18 cellular contexts compared by ENCODE assay signal in genomic region chr3:188060436-188060835, GRCh38.
A peak's percentile ranks its signal among the peaks of the same experiment; 100 is the strongest.
DNase-seq lines count a peak whose midpoint lies in the region; ATAC-seq and TF ChIP-seq lines count a peak whose summit lies in the region.
"Had no signal": no experiment of that assay in that cellular context is flagged by ENCODE, and none has a peak within 500 bp of the region (broad histone marks: within the 10 kb centered on the region; RNA-seq: fewer than 3 reads in every experiment).

No MANE protein-coding gene starts in this region.

- H3K9ac ChIP-seq in HCT116 (ENCODE audit: low read length) (no peak overlapping the region), neuronal stem cell (ENCODE audit: low read depth, low read length, poor library complexity) (no peak overlapping the region)

- H3K4me3 ChIP-seq in HCT116 (replicated peaks in 1 of 2; ENCODE audit: low read depth in 1 of 2, low read length in 2 of 2) (no peak overlapping the region), prostate gland (no peak overlapping the region), neuronal stem cell (ENCODE audit: low read length in 2 of 2) (no peak overlapping the region)
- H3K4me3 ChIP-seq: A549, upper lobe of left lung had no signal

- H3K18ac ChIP-seq in neuronal stem cell (ENCODE audit: low read length), result no peak overlapping the region

- WGBS in prostate gland, result 100% methylated on average over 1 of the region's 1 CpG
- WGBS in neuronal stem cell (ENCODE audit: extremely low coverage in 2 of 2, insufficient read length in 2 of 2, insufficient replicate concordance in 1 of 2), 2 donors, result no CpG with 5 or more reads among the region's 1 CpG

- H2AK5ac ChIP-seq in neuronal stem cell (ENCODE audit: low read depth, low read length), result no peak overlapping the region

- H3K27me3 ChIP-seq in HCT116 (ENCODE audit: insufficient read depth, low read length) (no peaks in the 10 kb centered on the region), prostate gland (replicated peaks; ENCODE audit: insufficient read depth) (no peaks in the 10 kb centered on the region), neuronal stem cell (ENCODE audit: control insufficient read depth in 3 of 3, insufficient read depth in 3 of 3, low read depth in 1 of 3, low read length in 3 of 3) (peaks cover 0 to 2% (median 0%) of the 10 kb centered on the region in 3 experiments)
- H3K27me3 ChIP-seq: upper lobe of left lung had no signal

- no peak overlapping the region for H2BK120ac ChIP-seq in neuronal stem cell (ENCODE audit: low read depth, low read length)

- BruUV-seq in HCT116 (replicated peaks; lab: Mats Ljungman, UMichigan), result no TSS peak

- no peak overlapping the region for H3K4me3 Mint-ChIP-seq in activated CD4-positive, alpha-beta T cell treated with anti-CD3 and anti-CD28 coated beads, Interleukin-2, amount 10 ng/mL, durations not matched to agents 24 days and 14 days
- no peak overlapping the region for H3K4me3 Mint-ChIP-seq in activated T-helper 17 cell treated with anti-CD3 and anti-CD28 coated beads, Interleukin-2, amount 50 U/mL, for 72 hours
- H3K4me3 Mint-ChIP-seq in endothelial cell (ENCODE audit: unreplicated experiment), result no peak overlapping the region
- H3K4me3 Mint-ChIP-seq: CD4-positive, CD25-positive, alpha-beta regulatory T cell had no signal

- TF ChIP-seq CTCF in HCT116 (IDR thresholded peaks at IDR 0.05 in 2 of 3, conservative IDR thresholded peaks at IDR 0.05 in 1 of 3; ENCODE audit: borderline replicate concordance in 1 of 3, insufficient read depth in 1 of 3, low read depth in 2 of 3, low read length in 2 of 3), result no peak
- no peak for TF ChIP-seq CTCF in prostate gland (IDR thresholded peaks at IDR 0.05)
- no peak for TF ChIP-seq CTCF in endothelial cell (IDR thresholded peaks at IDR 0.05; ENCODE audit: unreplicated experiment)

- H3K4me1 Mint-ChIP-seq in activated CD4-positive, alpha-beta T cell treated with anti-CD3 and anti-CD28 coated beads, Interleukin-2, amount 10 ng/mL, durations not matched to agents 24 days and 14 days, result peaks cover 32% of the 10 kb centered on the region
- H3K4me1 Mint-ChIP-seq in activated T-helper 17 cell treated with anti-CD3 and anti-CD28 coated beads, Interleukin-2, amount 50 U/mL, for 72 hours, result peaks cover 16% of the 10 kb centered on the region
- H3K4me1 Mint-ChIP-seq in endothelial cell (ENCODE audit: unreplicated experiment), result no peaks in the 10 kb centered on the region

- no peaks in the 10 kb centered on the region for H3K9me3 Mint-ChIP-seq in activated CD4-positive, alpha-beta T cell treated with anti-CD3 and anti-CD28 coated beads, Interleukin-2, amount 10 ng/mL, durations not matched to agents 24 days and 14 days
- no peaks in the 10 kb centered on the region for H3K9me3 Mint-ChIP-seq in activated T-helper 17 cell treated with anti-CD3 and anti-CD28 coated beads, Interleukin-2, amount 50 U/mL, for 72 hours
- H3K9me3 Mint-ChIP-seq in endothelial cell (ENCODE audit: unreplicated experiment), result no peaks in the 10 kb centered on the region
- H3K9me3 Mint-ChIP-seq: CD4-positive, CD25-positive, alpha-beta regulatory T cell; natural killer cell treated with Interleukin-12 subunit alpha and Interleukin-12 subunit beta and Interleukin-15 and Interleukin-18, amount 100 ng/mL, for 72 hours had no signal

- no peak for DNase-seq in activated CD4-positive, alpha-beta T cell treated with anti-CD3 and anti-CD28 coated beads, Interleukin-2, amount 10 ng/mL, durations not matched to agents 24 days and 14 days
- no peak for DNase-seq in activated CD4-positive, alpha-beta T cell treated with anti-CD3 and anti-CD28 coated beads for 48 hours
- DNase-seq in HCT116 (ENCODE audit: low read depth, low spot score), result no peak
- DNase-seq in prostate gland (ENCODE audit: low spot score), result no peak
- no peak for DNase-seq in 8988T
- DNase-seq in neuronal stem cell (ENCODE audit: low spot score), result no peak
- no peak for DNase-seq in endothelial cell (ENCODE audit: low spot score)
- DNase-seq: amygdala; effector CD8-positive, alpha-beta T cell; hippocampal formation; NCI-H1105; NCI-H187 had no signal

- H3K23ac ChIP-seq in neuronal stem cell (ENCODE audit: low read depth, low read length, poor library complexity), result no peak overlapping the region

- H4K91ac ChIP-seq in neuronal stem cell (ENCODE audit: low read depth, low read length, poor library complexity), result no peak overlapping the region

- H3K14ac ChIP-seq in neuronal stem cell (ENCODE audit: low read length), result no peak overlapping the region

- no peak overlapping the region for H4K8ac ChIP-seq in neuronal stem cell (ENCODE audit: low read depth, low read length)

- RAD21 ChIA-PET in HCT116 (lab: Charles Lee; ENCODE audit: low non-redundant PET in 1 of 2, low total read pairs in 2 of 2, uncharacterized antibody in 2 of 2, unreplicated experiment in 2 of 2), result no interaction called here

- no peaks in the 10 kb centered on the region for H3K79me1 ChIP-seq in neuronal stem cell (ENCODE audit: low read depth, low read length)

- H2AFZ ChIP-seq in HCT116 (ENCODE audit: low read depth, low read length, poor library complexity, severe bottlenecking) (peak overlapping the region; percentile 85), neuronal stem cell (ENCODE audit: low read length) (no peak overlapping the region)

- H3K9me3 ChIP-seq in HCT116 (ENCODE audit: control insufficient read depth in 1 of 2, insufficient read depth in 1 of 2, low read depth in 1 of 2, low read length in 2 of 2), result no peaks in the 10 kb centered on the region
- no peaks in the 10 kb centered on the region for H3K9me3 ChIP-seq in prostate gland
- H3K9me3 ChIP-seq in neuronal stem cell (replicated peaks in 1 of 2; ENCODE audit: control insufficient read depth in 2 of 2, insufficient read depth in 1 of 2, low read depth in 1 of 2, low read length in 2 of 2), result no peaks in the 10 kb centered on the region
- H3K9me3 ChIP-seq: A549, upper lobe of left lung had no signal

- H3K27ac Mint-ChIP-seq in activated CD4-positive, alpha-beta T cell treated with anti-CD3 and anti-CD28 coated beads, Interleukin-2, amount 10 ng/mL, durations not matched to agents 24 days and 14 days, result peak overlapping the region; percentile 26
- H3K27ac Mint-ChIP-seq in activated T-helper 17 cell treated with anti-CD3 and anti-CD28 coated beads, Interleukin-2, amount 50 U/mL, for 72 hours, result peak overlapping the region; percentile 86
- no peak overlapping the region for H3K27ac Mint-ChIP-seq in endothelial cell (ENCODE audit: unreplicated experiment)

- intact Hi-C loops in activated CD4-positive, alpha-beta T cell treated with anti-CD3 and anti-CD28 coated beads, Interleukin-2, amount 10 ng/mL, durations not matched to agents 24 days and 14 days (cut with micrococcal nuclease), result loop anchor here (2.0 to 10.0 kb wide), 5 partner anchors 84 to 892 kb away; no protein-coding TSS in a partner anchor
- intact Hi-C loops in HCT116 (cut with micrococcal nuclease) (no loop called here), prostate gland (cut with DNase I) (no loop called here)

- H3K4me1 ChIP-seq in HCT116 (ENCODE audit: control insufficient read depth in 1 of 2, insufficient read depth in 2 of 2, low read length in 2 of 2) (peaks cover 5 to 14% of the 10 kb centered on the region in 2 experiments; a peak in 3 of 4 replicates), prostate gland (replicated peaks) (no peaks in the 10 kb centered on the region), neuronal stem cell (ENCODE audit: control insufficient read depth in 2 of 2, insufficient read depth in 1 of 2, low read depth in 1 of 2, low read length in 2 of 2) (no peaks in the 10 kb centered on the region)

- ATAC-seq in HCT116, result no peak
- no peak for ATAC-seq in activated T-helper 17 cell treated with anti-CD3 and anti-CD28 coated beads, Interleukin-2, amount 50 U/mL, for 72 hours (replicated peaks)

- H3K79me2 ChIP-seq in HCT116 (ENCODE audit: insufficient read depth, low read length), result no peaks in the 10 kb centered on the region

- no peaks in the 10 kb centered on the region for H3K9me2 ChIP-seq in HCT116 (ENCODE audit: insufficient read depth)

- no peak overlapping the region for H3K27ac ChIP-seq in HCT116 (ENCODE audit: low read depth, low read length)
- H3K27ac ChIP-seq in prostate gland, result peak overlapping the region; percentile 42 to 47
- no peak overlapping the region for H3K27ac ChIP-seq in neuronal stem cell (replicated peaks; ENCODE audit: low read length)
- H3K27ac ChIP-seq: RWPE1, upper lobe of left lung had no signal

- POLR2A ChIA-PET in HCT116 (lab: Charles Lee), result no interaction called here

- H3K27me3 Mint-ChIP-seq in activated CD4-positive, alpha-beta T cell treated with anti-CD3 and anti-CD28 coated beads, Interleukin-2, amount 10 ng/mL, durations not matched to agents 24 days and 14 days, result no peaks in the 10 kb centered on the region
- H3K27me3 Mint-ChIP-seq in activated T-helper 17 cell treated with anti-CD3 and anti-CD28 coated beads, Interleukin-2, amount 50 U/mL, for 72 hours, result no peaks in the 10 kb centered on the region
- H3K27me3 Mint-ChIP-seq in endothelial cell (ENCODE audit: unreplicated experiment), result no peaks in the 10 kb centered on the region
- H3K27me3 Mint-ChIP-seq: CD4-positive, CD25-positive, alpha-beta regulatory T cell; natural killer cell treated with Interleukin-12 subunit alpha and Interleukin-12 subunit beta and Interleukin-15 and Interleukin-18, amount 100 ng/mL, for 72 hours had no signal

- CTCF ChIA-PET in HCT116 (lab: Charles Lee), result no interaction called here

- no peaks in the 10 kb centered on the region for H3K36me3 Mint-ChIP-seq in activated CD4-positive, alpha-beta T cell treated with anti-CD3 and anti-CD28 coated beads, Interleukin-2, amount 10 ng/mL, durations not matched to agents 24 days and 14 days (ENCODE audit: low read depth)
- H3K36me3 Mint-ChIP-seq in activated T-helper 17 cell treated with anti-CD3 and anti-CD28 coated beads, Interleukin-2, amount 50 U/mL, for 72 hours (ENCODE audit: low read depth), result no peaks in the 10 kb centered on the region
- H3K36me3 Mint-ChIP-seq in endothelial cell (ENCODE audit: low read depth, unreplicated experiment), result no peaks in the 10 kb centered on the region
- H3K36me3 Mint-ChIP-seq: CD4-positive, CD25-positive, alpha-beta regulatory T cell; natural killer cell treated with Interleukin-12 subunit alpha and Interleukin-12 subunit beta and Interleukin-15 and Interleukin-18, amount 100 ng/mL, for 72 hours had no signal

- no peak overlapping the region for H2BK5ac ChIP-seq in neuronal stem cell (ENCODE audit: low read length)

- TF ChIP-seq RAD21 in HCT116 (IDR thresholded peaks at IDR 0.05; ENCODE audit: low read depth), result no peak

- H2BK15ac ChIP-seq in neuronal stem cell (ENCODE audit: low read length), result no peak overlapping the region

- H3K36me3 ChIP-seq in HCT116 (ENCODE audit: control insufficient read depth in 1 of 2, insufficient read depth in 2 of 2, low read length in 2 of 2) (no peaks in the 10 kb centered on the region), prostate gland (no peaks in the 10 kb centered on the region), neuronal stem cell (replicated peaks in 1 of 2; ENCODE audit: control insufficient read depth in 2 of 2, insufficient read depth in 2 of 2, low read length in 2 of 2) (no peaks in the 10 kb centered on the region)
- H3K36me3 ChIP-seq: upper lobe of left lung had no signal

- H3K4ac ChIP-seq in neuronal stem cell (ENCODE audit: low read length), result no peak overlapping the region

- TF ChIP-seq POLR2A in HCT116 (IDR thresholded peaks at IDR 0.05; ENCODE audit: borderline replicate concordance, extremely low read depth, insufficient read depth, insufficient read length), result no peak
- no peak for TF ChIP-seq POLR2A in prostate gland (IDR thresholded peaks at IDR 0.05)

- no peaks in the 10 kb centered on the region for H4K20me1 ChIP-seq in HCT116 (ENCODE audit: insufficient read depth)

- H3K4me2 ChIP-seq in HCT116 (ENCODE audit: low read length), result no peak overlapping the region
- H3K4me2 ChIP-seq in neuronal stem cell (ENCODE audit: insufficient read depth, low read length, poor library complexity, severe bottlenecking), result no peak overlapping the region

- no peak overlapping the region for H2BK12ac ChIP-seq in neuronal stem cell (ENCODE audit: low read length)

Comparison
In these comparisons a context has a peak if more than half of its experiments do, and no peak if none do; other contexts are left out.
1. H3K27ac ChIP-seq: peak in prostate gland (2 of 2); none in HCT116 (single experiment) and neuronal stem cell (single experiment).